ENCODE assay signal across 9 cellular contexts in genomic region chr6:30647802-30648460, GRCh38. TPM values are rescaled to one million over a fixed set of nuclear protein-coding genes. Genes with fewer than 3 reads are reported as not detected.
DNase-seq lines count a peak whose midpoint lies in the region; FAIRE-seq and TF ChIP-seq lines count a peak whose summit lies in the region.
"Had no signal": no experiment of that assay in that cellular context is flagged by ENCODE, and none has a peak within 500 bp of the region (broad histone marks: within the 10 kb centered on the region; RNA-seq: fewer than 3 reads in every experiment).

No MANE protein-coding gene starts in this region.

- no peaks in the 10 kb centered on the region for H3K27me3 ChIP-seq in GM06990 (replicated peaks; ENCODE audit: control insufficient read depth, insufficient read depth, low read length)
- no peaks in the 10 kb centered on the region for H3K27me3 ChIP-seq in iPS DF 6.9 (ENCODE audit: control insufficient read depth, insufficient read depth, low read length)

- H3K4me1 ChIP-seq in iPS DF 6.9 (ENCODE audit: control insufficient read depth, insufficient read depth, low read length), result peaks cover 2% of the 10 kb centered on the region; the same call in 1 of the 2 replicates

- DNase-seq in GM06990 (ENCODE audit: extremely low read depth, insufficient read length) (no peak), iPS DF 6.9 (ENCODE audit: low read depth, low spot score) (no peak), retina (no peak), AG08395 (ENCODE audit: low spot score) (no peak), RCC 7860 (ENCODE audit: low spot score) (no peak)

- H3K36me3 Mint-ChIP-seq in IgD-negative memory B cell, result no peaks in the 10 kb centered on the region
- peaks cover 6% of the 10 kb centered on the region for H3K36me3 Mint-ChIP-seq in activated naive CD4-positive, alpha-beta T cell treated with anti-CD3 and anti-CD28 coated beads, Interleukin-2, amount 50 U/mL, for 24 hours

- H3K27me3 Mint-ChIP-seq in IgD-negative memory B cell, result no peaks in the 10 kb centered on the region
- H3K27me3 Mint-ChIP-seq in activated naive CD4-positive, alpha-beta T cell treated with anti-CD3 and anti-CD28 coated beads, Interleukin-2, amount 50 U/mL, for 24 hours, result no peaks in the 10 kb centered on the region

- no CpG with 5 or more reads among the region's 21 CpGs for WGBS in iPS DF 6.9 (ENCODE audit: insufficient coverage, insufficient read length)

- no peak overlapping the region for H3K27ac ChIP-seq in iPS DF 6.9 (ENCODE audit: low read length)
- peak overlapping the region; percentile 75 to 97 (median 91) for H3K27ac ChIP-seq in skin epidermis

- H3K4me3 Mint-ChIP-seq in IgD-negative memory B cell, result peak overlapping the region; percentile 86 to 95 (median 92)
- peak overlapping the region; percentile 90 for H3K4me3 Mint-ChIP-seq in activated naive CD4-positive, alpha-beta T cell treated with anti-CD3 and anti-CD28 coated beads, Interleukin-2, amount 50 U/mL, for 24 hours

- peaks cover 6 to 18% (median 9%) of the 10 kb centered on the region in 3 donors for H3K4me1 Mint-ChIP-seq in IgD-negative memory B cell
- peaks cover 28% of the 10 kb centered on the region for H3K4me1 Mint-ChIP-seq in activated naive CD4-positive, alpha-beta T cell treated with anti-CD3 and anti-CD28 coated beads, Interleukin-2, amount 50 U/mL, for 24 hours

- H3K9me3 Mint-ChIP-seq in IgD-negative memory B cell, result no peaks in the 10 kb centered on the region
- no peaks in the 10 kb centered on the region for H3K9me3 Mint-ChIP-seq in activated naive CD4-positive, alpha-beta T cell treated with anti-CD3 and anti-CD28 coated beads, Interleukin-2, amount 50 U/mL, for 24 hours

- H3K36me3 ChIP-seq in GM06990 (ENCODE audit: control insufficient read depth, insufficient read depth, low read length) (peaks cover 18% of the 10 kb centered on the region), iPS DF 6.9 (ENCODE audit: control insufficient read depth, insufficient read depth, low read length) (peaks cover 9% of the 10 kb centered on the region; the same call in 1 of the 2 replicates)

- H3K9me3 ChIP-seq in iPS DF 6.9 (ENCODE audit: control insufficient read depth, insufficient read depth, low read length), result no peaks in the 10 kb centered on the region

- H3K4me3 ChIP-seq in GM06990 (replicated peaks; ENCODE audit: low read depth, low read length), result peak overlapping the region; percentile 95
- peak overlapping the region; percentile 97; the same call in 1 of the 2 replicates for H3K4me3 ChIP-seq in iPS DF 6.9 (ENCODE audit: low read length)
- H3K4me3 ChIP-seq in skin epidermis, result peak overlapping the region; percentile 83 to 99 (median 96)

- FAIRE-seq in RCC 7860 (lab: Jason Lieb, UNC), result no peak
- FAIRE-seq: TTC549 had no signal

- H3K27ac Mint-ChIP-seq in IgD-negative memory B cell, result peak overlapping the region; percentile 75 to 97 (median 95)
- H3K27ac Mint-ChIP-seq in activated naive CD4-positive, alpha-beta T cell treated with anti-CD3 and anti-CD28 coated beads, Interleukin-2, amount 50 U/mL, for 24 hours, result peak overlapping the region; percentile 85

- no peak for TF ChIP-seq CTCF in GM06990 (IDR thresholded peaks at IDR 0.05; ENCODE audit: insufficient read depth, low read length, poor library complexity, severe bottlenecking)

RNA-seq across cellular contexts. Expression of gene C6orf136, which starts 1.0 kb away (rescaled TPM):
- 26.9 TPM for polyA plus RNA-seq in IgD-negative memory B cell

RNA-seq across cellular contexts. Expression of gene ATAT1, which starts 21.3 kb away (rescaled TPM):
- polyA plus RNA-seq in IgD-negative memory B cell, result 2.0 TPM

RNA-seq across cellular contexts. Expression of gene DHX16, which starts 24.9 kb away (rescaled TPM):
- polyA plus RNA-seq in IgD-negative memory B cell, result 21.6 TPM

RNA-seq across cellular contexts. Expression of gene MRPS18B, which starts 30.3 kb away (rescaled TPM):
- polyA plus RNA-seq in IgD-negative memory B cell, result 146 TPM

RNA-seq across cellular contexts. Expression of gene PPP1R10, which starts 30.9 kb away (rescaled TPM):
- polyA plus RNA-seq in IgD-negative memory B cell, result 28.0 TPM
